Comparison of ENCODE assay signal across 8 cellular contexts in genomic region chr4:1216869-1217294, GRCh38. TPM values are rescaled to one million over a fixed set of nuclear protein-coding genes. Genes with fewer than 3 reads are reported as not detected.
DNase-seq lines count a peak whose midpoint lies in the region; ATAC-seq and TF ChIP-seq lines count a peak whose summit lies in the region.

No MANE protein-coding gene starts in this region.

- no peak for TF ChIP-seq EP300 in stomach (IDR thresholded peaks at IDR 0.05)

- H3K4me3 ChIP-seq in left lung (no peak overlapping the region), stomach (no peak overlapping the region), hepatocyte (no peak overlapping the region), foreskin fibroblast (ENCODE audit: low read depth in 1 of 2, low read length in 2 of 2) (no peak overlapping the region)

- H3K9me2 ChIP-seq in hepatocyte (replicated peaks; ENCODE audit: insufficient read depth), result no peaks in the 10 kb centered on the region

- WGBS in stomach, 5 donors, result 63 to 82% (median 77%) methylated on average over 18 to 21 of the region's 21 CpGs
- WGBS in hepatocyte (ENCODE audit: low lambda C conversion rate, missing lambda C conversion rate), result 96% methylated on average over 16 of the region's 21 CpGs

- no peak for ATAC-seq in left lung
- no peak for ATAC-seq in GM21786 (IDR thresholded peaks at IDR 0.05; ENCODE audit: unreplicated experiment)
- ATAC-seq in GM19035 (IDR thresholded peaks at IDR 0.05; ENCODE audit: unreplicated experiment), result no peak

- TF ChIP-seq CTCF in left lung (IDR thresholded peaks at IDR 0.05), result peak in 1 of 2 donors; percentile 44
- peak in 1 of 7 experiments; percentile 22 for TF ChIP-seq CTCF in stomach (IDR thresholded peaks at IDR 0.05)
- no peak for TF ChIP-seq CTCF in hepatocyte (IDR thresholded peaks at IDR 0.05; ENCODE audit: poor library complexity)
- no peak for TF ChIP-seq CTCF in foreskin fibroblast (IDR thresholded peaks at IDR 0.05; ENCODE audit: low read depth, low read length)

- no peak for TF ChIP-seq POLR2A in stomach (IDR thresholded peaks at IDR 0.05)

- H3K9me3 ChIP-seq in left lung (no peaks in the 10 kb centered on the region), stomach (no peaks in the 10 kb centered on the region), hepatocyte (ENCODE audit: low read depth) (no peaks in the 10 kb centered on the region)

- H3K27ac ChIP-seq in left lung (peak overlapping the region; percentile 47 to 69), stomach (peak overlapping the region in 4 of 5 donors; percentile 28 to 74 (median 51)), hepatocyte (no peak overlapping the region)

- intact Hi-C loops in left lung (cut with DNase I) (no loop called here), stomach (cut with DNase I; ENCODE audit: low total_unique reads) (no loop called here)

- peak; percentile 59 for DNase-seq in MV-4-11 (lab: John Stamatoyannopoulos, UW)
- peak; percentile 85 for DNase-seq in activated CD8-positive, alpha-beta memory T cell treated with anti-CD3 and anti-CD28 coated beads, Interleukin-2, amount 50 U/mL, for 48 hours
- DNase-seq in left lung, result peak in 1 of 2 donors; percentile 88
- DNase-seq in stomach, result peak; percentile 48
- no peak for DNase-seq in hepatocyte (ENCODE audit: low spot score)
- DNase-seq in foreskin fibroblast, result no peak

- H3K4me1 ChIP-seq in left lung (peaks cover 11 to 46% of the 10 kb centered on the region in 2 donors), stomach (peaks cover 15 to 71% (median 43%) of the 10 kb centered on the region in 4 donors), hepatocyte (ENCODE audit: insufficient read depth) (no peaks in the 10 kb centered on the region)

- no peak overlapping the region for H2AFZ ChIP-seq in hepatocyte

- H3K4me2 ChIP-seq in hepatocyte, result no peak overlapping the region

- peaks cover 6% of the 10 kb centered on the region for H4K20me1 ChIP-seq in hepatocyte (ENCODE audit: insufficient read depth, poor library complexity, severe bottlenecking)

- peaks cover 11% of the 10 kb centered on the region for H3K79me2 ChIP-seq in hepatocyte

- H3K27me3 ChIP-seq in left lung (no peaks in the 10 kb centered on the region), stomach (no peaks in the 10 kb centered on the region), hepatocyte (no peaks in the 10 kb centered on the region)

- H3K36me3 ChIP-seq in left lung (peaks cover 0 to 76% of the 10 kb centered on the region in 2 donors), stomach (peaks cover 49 to 90% (median 86%) of the 10 kb centered on the region in 4 donors), hepatocyte (replicated peaks; ENCODE audit: insufficient read depth, low read depth) (no peaks in the 10 kb centered on the region)

RNA-seq across cellular contexts. Expression of gene CTBP1, which starts 32.0 kb away (rescaled TPM):
- total RNA-seq in left lung, result 100 to 1,000 TPM; 146 to 167 TPM
- total RNA-seq in stomach, result 100 to 1,000 TPM in 3 of 5 donors, 10 to 100 TPM in 2; 85.0 to 415 (median 227) TPM
- 10 to 100 TPM; 72.7 to 90.4 (median 83.5) TPM for polyA plus RNA-seq in stomach
- 129 and 169 TPM in 2 replicates for total RNA-seq in hepatocyte
- polyA plus RNA-seq in hepatocyte, result 147 and 179 TPM in 2 replicates

RNA-seq across cellular contexts. Expression of gene SPON2, which starts 44.5 kb away (rescaled TPM):
- total RNA-seq in left lung (10 to 100 TPM; 66.0 to 94.2 TPM), stomach (100 to 1,000 TPM in 1 of 5 donors, 10 to 100 TPM in 4; 12.8 to 224 (median 63.9) TPM), hepatocyte (308 and 403 TPM in 2 replicates)
- polyA plus RNA-seq in stomach (10 to 100 TPM; 20.1 to 54.6 (median 40.6) TPM), hepatocyte (1,210 and 1,380 TPM in 2 replicates)

Comparison
In these comparisons a context has a peak if more than half of its experiments do, and no peak if none do; other contexts are left out.
1. DNase-seq: peak in MV-4-11 (single experiment), activated CD8-positive, alpha-beta memory T cell treated with anti-CD3 and anti-CD28 coated beads, Interleukin-2, amount 50 U/mL, for 48 hours (single experiment) and stomach (single experiment); none in hepatocyte (single experiment) and foreskin fibroblast (0 of 2).